ENCODE assay signal across 8 cellular contexts in the genomic region with DNA sequence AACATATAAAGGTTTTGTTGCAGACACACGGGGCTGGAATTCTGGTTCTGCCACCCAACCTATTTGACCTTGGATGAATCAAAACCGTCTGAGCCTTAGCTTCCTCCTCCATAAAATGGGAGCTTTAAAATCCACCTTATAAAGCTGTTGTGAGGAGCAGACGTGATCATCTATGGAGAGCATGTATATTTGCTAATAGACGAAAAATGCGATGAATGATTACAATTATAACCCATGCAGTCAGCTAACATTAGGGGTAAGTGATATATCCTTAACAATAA. TPM values are rescaled to one million over a fixed set of nuclear protein-coding genes. Genes with fewer than 3 reads are reported as not detected.
DNase-seq lines count a peak whose midpoint lies in the region; ATAC-seq, FAIRE-seq and TF ChIP-seq lines count a peak whose summit lies in the region.

No MANE protein-coding gene starts in this region.

- H3K4me1 Mint-ChIP-seq in activated naive CD4-positive, alpha-beta T cell treated with anti-CD3 and anti-CD28 coated beads for 36 hours (ENCODE audit: low read depth): peaks cover 23% of the 10 kb centered on the region
- peaks cover 21% of the 10 kb centered on the region for H3K4me1 Mint-ChIP-seq in activated naive CD8-positive, alpha-beta T cell treated with anti-CD3 and anti-CD28 coated beads for 36 hours

- ATAC-seq in HepG2 (no peak), GM19467 (IDR thresholded peaks at IDR 0.05; ENCODE audit: unreplicated experiment) (no peak)

- H3K27me3 ChIP-seq in HepG2 (ENCODE audit: control insufficient read depth in 1 of 2, insufficient read depth in 2 of 2, low read length in 2 of 2) (no peaks in the 10 kb centered on the region; a peak in 1 of 5 replicates), tibial nerve (no peaks in the 10 kb centered on the region)

- no peak for DNase-seq in activated naive CD4-positive, alpha-beta T cell treated with anti-CD3 and anti-CD28 coated beads for 36 hours
- DNase-seq in activated naive CD4-positive, alpha-beta T cell treated with anti-CD3 and anti-CD28 coated beads, Interleukin-2, amount 50 U/mL, for 16 hours: no peak
- DNase-seq in activated naive CD8-positive, alpha-beta T cell treated with anti-CD3 and anti-CD28 coated beads for 36 hours: no peak
- DNase-seq in HepG2 (ENCODE audit: low spot score) (no peak), tibial nerve (ENCODE audit: low spot score in 2 of 2) (no peak), AG20443 (ENCODE audit: low spot score) (no peak), GDM1 (lab: John Stamatoyannopoulos, UW) (no peak)

- H3K4me2 ChIP-seq in HepG2 (ENCODE audit: low read depth, low read length): peak overlapping the region; percentile 81

- H3K9me3 ChIP-seq in HepG2 (ENCODE audit: low read length): no peaks in the 10 kb centered on the region
- H3K9me3 ChIP-seq in tibial nerve: no peaks in the 10 kb centered on the region

- peak overlapping the region; percentile 66 for H2AFZ ChIP-seq in HepG2 (ENCODE audit: low read length)

- intact Hi-C loops in activated naive CD4-positive, alpha-beta T cell treated with anti-CD3 and anti-CD28 coated beads for 36 hours (cut with micrococcal nuclease): loop anchor here (1.0 to 10.0 kb wide), 6 partner anchors 8 to 1385 kb away; no protein-coding TSS in a partner anchor
- intact Hi-C loops in HepG2 (cut with micrococcal nuclease; ENCODE audit: unreplicated experiment): loop anchor here (5.0 to 10.0 kb wide), 2 partner anchors 105 to 447 kb away; a partner anchor contains a TSS

- H3K36me3 Mint-ChIP-seq in activated naive CD4-positive, alpha-beta T cell treated with anti-CD3 and anti-CD28 coated beads for 36 hours (ENCODE audit: low read depth): peaks cover 33% of the 10 kb centered on the region
- peaks cover 55% of the 10 kb centered on the region for H3K36me3 Mint-ChIP-seq in activated naive CD8-positive, alpha-beta T cell treated with anti-CD3 and anti-CD28 coated beads for 36 hours

- peak overlapping the region; percentile 79 to 86 (median 84) for H3K4me3 ChIP-seq in HepG2 (replicated peaks in 1 of 3; ENCODE audit: insufficient read depth in 1 of 3, low read depth in 2 of 3, low read length in 3 of 3)
- peak overlapping the region; percentile 61 to 99 (median 96) for H3K4me3 ChIP-seq in tibial nerve

- in situ Hi-C loops in HepG2 (cut with HindIII; ENCODE audit: extremely low pct_ligation_motif_present, low pct_unique_long_range_greater_than_20kb): no loop called here

- no peaks in the 10 kb centered on the region for H3K27me3 Mint-ChIP-seq in activated naive CD4-positive, alpha-beta T cell treated with anti-CD3 and anti-CD28 coated beads for 36 hours (ENCODE audit: low read depth)
- H3K27me3 Mint-ChIP-seq in activated naive CD8-positive, alpha-beta T cell treated with anti-CD3 and anti-CD28 coated beads for 36 hours: peaks cover 5% of the 10 kb centered on the region

- peak overlapping the region; percentile 99 for H3K27ac Mint-ChIP-seq in activated naive CD4-positive, alpha-beta T cell treated with anti-CD3 and anti-CD28 coated beads for 36 hours
- H3K27ac Mint-ChIP-seq in activated naive CD8-positive, alpha-beta T cell treated with anti-CD3 and anti-CD28 coated beads for 36 hours: peak overlapping the region; percentile 99

- H3K36me3 ChIP-seq in HepG2 (replicated peaks in 1 of 2; ENCODE audit: control insufficient read depth in 1 of 2, insufficient read depth in 2 of 2, low read length in 2 of 2): no peaks in the 10 kb centered on the region
- no peaks in the 10 kb centered on the region for H3K36me3 ChIP-seq in tibial nerve

- peak overlapping the region; percentile 96 for H3K9ac ChIP-seq in HepG2 (ENCODE audit: insufficient read depth, low read depth, low read length)

- 42% methylated on average over 5 of the region's 5 CpGs for WGBS in HepG2 (ENCODE audit: low lambda C conversion rate)
- 21 to 35% methylated on average over 5 of the region's 5 CpGs for WGBS in tibial nerve, 2 donors

- TF ChIP-seq RAD21 in HepG2 (CRISPR knock-in tag; IDR thresholded peaks at IDR 0.05): no peak

- H3K4me3 Mint-ChIP-seq in activated naive CD4-positive, alpha-beta T cell treated with anti-CD3 and anti-CD28 coated beads for 36 hours: peak overlapping the region; percentile 93
- H3K4me3 Mint-ChIP-seq in activated naive CD8-positive, alpha-beta T cell treated with anti-CD3 and anti-CD28 coated beads for 36 hours: peak overlapping the region; percentile 85

- CTCF ChIA-PET in activated naive CD4-positive, alpha-beta T cell treated with anti-CD3 and anti-CD28 coated beads for 36 hours (lab: Charles Lee): interaction anchor here (1.0 to 1.5 kb wide), 3 partner anchors 16 to 107 kb away, joined by 3 to 7 read pairs (median 4); a partner anchor contains a TSS
- CTCF ChIA-PET in HepG2 (lab: Yijun Ruan, JAX; ENCODE audit: low intra/inter-chr PET ratio, low total read pairs): no interaction called here

- peaks cover 49% of the 10 kb centered on the region for H3K4me1 ChIP-seq in HepG2 (ENCODE audit: insufficient read depth, low read length)
- H3K4me1 ChIP-seq in tibial nerve: peaks cover 0 to 33% (median 21%) of the 10 kb centered on the region in 4 donors

- TF ChIP-seq CTCF in HepG2 (CRISPR knock-in tag; IDR thresholded peaks at IDR 0.05) (no peak), tibial nerve (IDR thresholded peaks at IDR 0.05) (no peak)

- TF ChIP-seq EP300 in HepG2 (IDR thresholded peaks at IDR 0.05; ENCODE audit: low read depth in 2 of 2, low read length in 2 of 2) (no peak), HepG2 (CRISPR knock-in tag; IDR thresholded peaks at IDR 0.05; ENCODE audit: borderline replicate concordance) (no peak), tibial nerve (IDR thresholded peaks at IDR 0.05) (no peak)

- no peaks in the 10 kb centered on the region for H3K9me3 Mint-ChIP-seq in activated naive CD4-positive, alpha-beta T cell treated with anti-CD3 and anti-CD28 coated beads for 36 hours
- no peaks in the 10 kb centered on the region for H3K9me3 Mint-ChIP-seq in activated naive CD8-positive, alpha-beta T cell treated with anti-CD3 and anti-CD28 coated beads for 36 hours

- H3K79me2 ChIP-seq in HepG2 (ENCODE audit: insufficient read depth, low read length): peaks cover 37% of the 10 kb centered on the region

- TSS peak; percentile 82 for BruUV-seq in HepG2 (replicated peaks; lab: Mats Ljungman, UMichigan)

- TF ChIP-seq POLR2A in HepG2 (IDR thresholded peaks at IDR 0.05; ENCODE audit: insufficient read depth in 1 of 2, low read depth in 2 of 2, low read length in 2 of 2) (no peak), tibial nerve (IDR thresholded peaks at IDR 0.05) (no peak)

- no peak for FAIRE-seq in HepG2 (lab: Jason Lieb, UNC)

- H4K20me1 ChIP-seq in HepG2 (ENCODE audit: insufficient read depth, low read length): peaks cover 22% of the 10 kb centered on the region

- POLR2A ChIA-PET in HepG2 (lab: Yijun Ruan, JAX): interaction anchor here (0.8 to 1.5 kb wide), 6 partner anchors 10 to 107 kb away, joined by 3 to 13 read pairs (median 4); a partner anchor contains a TSS

- peak overlapping the region; percentile 94 for H3K27ac ChIP-seq in HepG2 (ENCODE audit: extremely low read length, insufficient read depth, low read length)
- peak overlapping the region; percentile 88 to 100 (median 100) for H3K27ac ChIP-seq in tibial nerve

TF ChIP-seq in HepG2, 621 proteins besides CTCF, POLR2A, EP300 and RAD21 (continues in another document):
- TF ChIP-seq REL (CRISPR knock-in tag; conservative IDR thresholded peaks at IDR 0.05): 0 out of 2 replicates have a peak, but pooled peaks have one; percentile 7
- TF ChIP-seq TP53 (CRISPR knock-in tag; conservative IDR thresholded peaks at IDR 0.05): no peak
- TF ChIP-seq, protein P1, sequence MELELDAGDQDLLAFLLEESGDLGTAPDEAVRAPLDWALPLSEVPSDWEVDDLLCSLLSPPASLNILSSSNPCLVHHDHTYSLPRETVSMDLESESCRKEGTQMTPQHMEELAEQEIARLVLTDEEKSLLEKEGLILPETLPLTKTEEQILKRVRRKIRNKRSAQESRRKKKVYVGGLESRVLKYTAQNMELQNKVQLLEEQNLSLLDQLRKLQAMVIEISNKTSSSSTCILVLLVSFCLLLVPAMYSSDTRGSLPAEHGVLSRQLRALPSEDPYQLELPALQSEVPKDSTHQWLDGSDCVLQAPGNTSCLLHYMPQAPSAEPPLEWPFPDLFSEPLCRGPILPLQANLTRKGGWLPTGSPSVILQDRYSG (CRISPR knock-in tag; IDR thresholded peaks at IDR 0.05): no peak
- peak; percentile 52; the same call in 1 of the 2 replicates for TF ChIP-seq RCOR2 (CRISPR knock-in tag; IDR thresholded peaks at IDR 0.05)
- peak; percentile 94 for TF ChIP-seq ZNF629 (CRISPR knock-in tag; conservative IDR thresholded peaks at IDR 0.05)
- no peak for TF ChIP-seq SIX1 (CRISPR knock-in tag; IDR thresholded peaks at IDR 0.05; ENCODE audit: borderline replicate concordance)
- no peak for TF ChIP-seq ZFAT (CRISPR knock-in tag; conservative IDR thresholded peaks at IDR 0.05)

RNA-seq across cellular contexts. Expression of a gene that starts 0.6 kb away (rescaled TPM):
- total RNA-seq in activated naive CD4-positive, alpha-beta T cell treated with anti-CD3 and anti-CD28 coated beads for 36 hours: 10 to 100 TPM; 65.3 to 67.2 TPM
- 10 to 100 TPM; 93.2 to 97.2 TPM for total RNA-seq in activated naive CD8-positive, alpha-beta T cell treated with anti-CD3 and anti-CD28 coated beads for 36 hours
- total RNA-seq in HepG2 (2016; rRNA removed; fragmentation: Illumina TruSeq; extraction: Trizol): 55.2 and 93.0 TPM in 2 replicates
- total RNA-seq in HepG2 (2016; cell fraction: cytosol; rRNA removed; fragmentation: Illumina TruSeq; extraction: Trizol; ENCODE audit: low read depth): 10.5 and 11.6 TPM in 2 replicates
- total RNA-seq in HepG2 (2016; cell fraction: insoluble cytoplasmic fraction; rRNA removed; fragmentation: Illumina TruSeq; extraction: Trizol): 53.1 and 86.9 TPM in 2 replicates
- 26.2 and 29.5 TPM in 2 replicates for total RNA-seq in HepG2 (2016; cell fraction: membrane; rRNA removed; fragmentation: Illumina TruSeq; extraction: Trizol)
- total RNA-seq in HepG2 (2016; cell fraction: nucleus; rRNA removed; fragmentation: Illumina TruSeq; extraction: Trizol): 55.4 and 57.9 TPM in 2 replicates
- polyA plus RNA-seq in HepG2 (2011; rRNA removed): 24.5 and 29.8 TPM in 2 replicates
- 15.6 and 20.2 TPM in 2 replicates for polyA plus RNA-seq in HepG2 (2011; cell fraction: cytosol; rRNA removed)
- 19.1 and 21.8 TPM in 2 replicates for polyA plus RNA-seq in HepG2 (2011; cell fraction: nucleus; rRNA removed)
- 28.8 and 33.6 TPM in 2 replicates for polyA plus RNA-seq in HepG2 (2012)
- polyA plus RNA-seq in HepG2 (2016; cell fraction: cytosol; fragmentation: Illumina TruSeq; extraction: Trizol; ENCODE audit: low read depth): 1.2 and 1.7 TPM in 2 replicates
- polyA plus RNA-seq in HepG2 (2016; cell fraction: insoluble cytoplasmic fraction; fragmentation: Illumina TruSeq; extraction: Trizol; ENCODE audit: low read depth): 63.9 and 66.2 TPM in 2 replicates
- polyA plus RNA-seq in HepG2 (2016; cell fraction: membrane; fragmentation: Illumina TruSeq; extraction: Trizol; ENCODE audit: low read depth): 5.1 and 6.2 TPM in 2 replicates
- 50.4 and 54.2 TPM in 2 replicates for polyA plus RNA-seq in HepG2 (2016; cell fraction: nucleus; fragmentation: Illumina TruSeq; extraction: Trizol; ENCODE audit: insufficient read depth, low read depth)
- polyA minus RNA-seq in HepG2 (2011; rRNA and poly(A)+ RNA removed; ENCODE audit: low replicate concordance): 43.1 and 56.1 TPM in 2 replicates
- polyA minus RNA-seq in HepG2 (2011; cell fraction: cytosol; rRNA and poly(A)+ RNA removed): 32.8 and 33.8 TPM in 2 replicates
- polyA minus RNA-seq in HepG2 (2011; cell fraction: nucleus; rRNA and poly(A)+ RNA removed): 47.4 and 49.2 TPM in 2 replicates
- total RNA-seq in tibial nerve: 10 to 100 TPM; 30.0 to 33.5 (median 33.0) TPM
